In the genomic region with DNA sequence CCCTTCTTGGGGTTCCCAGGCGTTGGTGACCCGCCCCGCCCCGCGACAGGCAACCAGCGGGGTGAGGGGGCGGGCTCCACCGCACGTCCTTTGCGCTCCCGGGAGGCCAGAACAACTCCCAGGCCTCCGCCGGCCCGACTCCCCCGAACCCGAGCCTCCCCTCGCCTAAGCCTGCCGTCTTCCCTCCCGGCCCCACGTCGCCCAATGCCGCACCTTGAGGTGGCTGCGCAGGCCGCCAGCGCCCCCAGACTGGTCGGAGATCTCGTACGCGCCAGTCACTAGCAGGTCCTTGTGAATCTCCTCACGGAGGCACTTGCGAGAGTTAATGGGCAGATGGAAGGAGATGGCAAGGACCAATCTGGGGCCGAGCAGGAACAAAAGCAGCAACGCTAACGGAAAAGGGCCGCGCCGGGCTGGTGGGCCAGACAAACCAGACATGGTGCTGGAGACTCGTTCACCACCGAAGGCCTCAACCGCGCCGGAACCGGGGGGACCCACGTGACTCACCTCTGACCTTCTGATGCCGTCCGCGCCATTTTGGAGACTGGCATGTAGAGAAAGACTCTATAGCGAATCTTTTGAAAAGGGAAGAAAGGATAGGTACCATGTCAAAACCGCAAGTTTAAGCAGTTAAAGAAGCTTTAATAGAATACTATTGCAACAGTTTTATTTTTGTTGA, we compare ENCODE assay signal across 8 cellular contexts. TPM values are rescaled to one million over a fixed set of nuclear protein-coding genes. Genes with fewer than 3 reads are reported as not detected.
DNase-seq lines count a peak whose midpoint lies in the region; ATAC-seq and TF ChIP-seq lines count a peak whose summit lies in the region.

A gene (minus strand): TSS at position 471 of the 679 bp plus-strand sequence. CDS start 33 bp downstream, at position 438.

- TF ChIP-seq CTCF in RWPE2 (IDR thresholded peaks at IDR 0.05; ENCODE audit: poor library complexity, severe bottlenecking) (peak; percentile 22), foreskin keratinocyte (conservative IDR thresholded peaks at IDR 0.05) (no peak), neural progenitor cell (IDR thresholded peaks at IDR 0.05) (peak; percentile 23)

- H3K36me3 ChIP-seq in RWPE2 (ENCODE audit: low read depth) (peaks cover 25% of the 10 kb centered on the region), neural progenitor cell (no peaks in the 10 kb centered on the region)

- H3F3A ChIP-seq in neural progenitor cell (ENCODE audit: low read depth), result peaks cover 4% of the 10 kb centered on the region

- H3K9me3 Mint-ChIP-seq in neural progenitor cell, result no peaks in the 10 kb centered on the region

- H3K4me1 Mint-ChIP-seq in neural progenitor cell, result peaks cover 22% of the 10 kb centered on the region

- ATAC-seq in GM21381 (IDR thresholded peaks at IDR 0.05; ENCODE audit: unreplicated experiment) (peak; percentile 73), RWPE2 (ENCODE audit: low read depth) (peak; percentile 78), foreskin keratinocyte (peak; percentile 73)

- H3K27me3 ChIP-seq in RWPE2 (ENCODE audit: insufficient read depth, poor library complexity, severe bottlenecking) (no peaks in the 10 kb centered on the region), foreskin keratinocyte (no peaks in the 10 kb centered on the region), neural progenitor cell (no peaks in the 10 kb centered on the region)

- H3K27ac Mint-ChIP-seq in neural progenitor cell, result peak within 1 kb of the TSS; percentile 97

- peak within 1 kb of the TSS; percentile 87 for H3K9ac ChIP-seq in neural progenitor cell

- peaks cover 50% of the 10 kb centered on the region for H3K79me2 ChIP-seq in neural progenitor cell (ENCODE audit: low read depth)

- H3K4me3 ChIP-seq in RWPE2 (ENCODE audit: severe bottlenecking) (peak within 1 kb of the TSS; percentile 84), neural progenitor cell (peak within 1 kb of the TSS; percentile 69)

- H2AFZ ChIP-seq in neural progenitor cell (replicated peaks), result peak within 1 kb of the TSS; percentile 99

- H3K4me3 Mint-ChIP-seq in neural progenitor cell, result peak within 1 kb of the TSS; percentile 98

- H3K27ac ChIP-seq in RWPE2 (ENCODE audit: poor library complexity, severe bottlenecking) (peak within 1 kb of the TSS; percentile 76), foreskin keratinocyte (peak within 1 kb of the TSS; percentile 94), neural progenitor cell (peak within 1 kb of the TSS; percentile 88)

- H3K4me1 ChIP-seq in RWPE2 (ENCODE audit: insufficient read depth, poor library complexity, severe bottlenecking), result peaks cover 23% of the 10 kb centered on the region
- H3K4me1 ChIP-seq in foreskin keratinocyte, result no peaks in the 10 kb centered on the region
- peaks cover 8% of the 10 kb centered on the region for H3K4me1 ChIP-seq in neural progenitor cell

- DNase-seq in DMS114 treated with DMSO at 0.1 percent for 48 hours (lab: John Stamatoyannopoulos, UW; ENCODE audit: unreplicated experiment), result peak; percentile 87
- DNase-seq in HUDEP-2 (lab: John Stamatoyannopoulos, UW; ENCODE audit: unreplicated experiment in 76 of 76), result peak in 75 of 76 experiments; percentile 26 to 93 (median 80)
- DNase-seq in RWPE2 (ENCODE audit: low spot score), result peak; percentile 92
- peak; percentile 83 for DNase-seq in activated gamma-delta T cell (lab: John Stamatoyannopoulos, UW)
- peak; percentile 81 to 91 for DNase-seq in foreskin keratinocyte
- peak; percentile 95 for DNase-seq in neural progenitor cell (ENCODE audit: low spot score)
- DNase-seq in stromal cell of bone marrow (ENCODE audit: low read depth), result peak; percentile 65

- peaks cover 41% of the 10 kb centered on the region for H4K20me1 ChIP-seq in neural progenitor cell (ENCODE audit: low read depth)

- peak within 1 kb of the TSS; percentile 89 for H3K4me2 ChIP-seq in neural progenitor cell

- H3K9me3 ChIP-seq in RWPE2 (ENCODE audit: severe bottlenecking) (no peaks in the 10 kb centered on the region), neural progenitor cell (ENCODE audit: low read depth) (no peaks in the 10 kb centered on the region)

- H3K27me3 Mint-ChIP-seq in neural progenitor cell (ENCODE audit: insufficient read depth, low read depth), result peaks cover 10% of the 10 kb centered on the region

- H3K36me3 Mint-ChIP-seq in neural progenitor cell, result peaks cover 5% of the 10 kb centered on the region

RNA-seq across cellular contexts. Expression of the gene that starts here (rescaled TPM):
- total RNA-seq in foreskin keratinocyte (334 and 336 TPM in 2 replicates), neural progenitor cell (ENCODE audit: low replicate concordance) (176 and 220 TPM in 2 replicates)
- 243 and 254 TPM in 2 replicates for polyA plus RNA-seq in foreskin keratinocyte

Comparison
In these comparisons a context has a peak if more than half of its experiments do, and no peak if none do; other contexts are left out.
1. Peak in every context shown above with its lines: DNase-seq, ATAC-seq, H3K4me3 ChIP-seq and H3K27ac ChIP-seq.